Comparison of ENCODE assay signal across 9 cellular contexts in the genomic region with DNA sequence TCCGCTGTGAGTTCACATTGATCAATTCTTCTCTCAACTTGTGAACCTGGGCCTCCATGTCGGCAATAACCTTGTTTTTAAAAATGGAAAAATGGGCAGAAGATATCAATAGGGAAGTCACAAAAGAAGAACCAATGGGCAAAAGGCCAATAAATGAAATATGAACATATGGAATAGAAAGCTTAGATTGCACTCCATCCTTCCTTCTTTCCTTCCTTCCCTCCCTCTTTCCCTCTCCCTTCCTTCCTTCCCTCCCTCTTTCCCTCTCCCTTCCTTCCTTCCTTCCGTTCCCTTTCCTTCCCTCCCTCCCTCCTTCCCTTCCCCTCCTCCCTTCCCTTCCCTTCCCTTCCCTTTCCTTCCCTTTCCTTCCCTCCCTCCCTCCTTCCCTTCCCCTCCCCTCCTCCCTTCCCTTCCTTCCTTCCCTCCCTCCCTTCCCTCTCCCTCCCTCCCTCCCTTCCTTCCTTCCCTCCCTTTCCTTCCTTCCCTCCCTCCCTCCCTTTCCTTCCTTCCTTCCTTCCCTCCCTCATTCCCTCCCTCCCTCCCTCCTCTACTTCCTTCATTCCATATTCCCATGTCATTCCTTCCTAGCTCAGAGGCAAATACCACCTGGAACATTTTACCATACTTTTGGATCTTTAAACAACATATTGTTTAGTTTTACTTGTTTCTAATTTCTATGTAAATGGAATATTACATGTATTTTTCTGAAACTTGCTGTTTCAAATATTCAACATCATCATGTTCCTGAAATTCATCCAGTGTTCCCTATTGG.
"Had no signal": no experiment of that assay in that cellular context is flagged by ENCODE, and none has a peak within 500 bp of the region (broad histone marks: within the 10 kb centered on the region; RNA-seq: fewer than 3 reads in every experiment).

No MANE protein-coding gene starts in this region.

- H3K9ac ChIP-seq: GM23248, KMS-11 had no signal

- H2AFZ ChIP-seq: GM23248 had no signal

- H3K4me1 ChIP-seq: HAP-1 had no signal

- DNase-seq: GM23248, GOT3, H7, IMR-90, KBM-7 had no signal

- H3K36me3 ChIP-seq: HAP-1 had no signal

- H3K4me2 ChIP-seq: KMS-11 had no signal

- H3K27ac ChIP-seq: GM23248, HL-60, KMS-11 had no signal

- H3K9me3 ChIP-seq: HAP-1 had no signal

- ATAC-seq: HCT116 had no signal

- H3K4me3 ChIP-seq: GM23248, HAP-1 had no signal
